ENCODE assay signal across 13 cellular contexts in genomic region chr1:212638419-212639151, GRCh38. TPM values are rescaled to one million over a fixed set of nuclear protein-coding genes. Genes with fewer than 3 reads are reported as not detected.
DNase-seq lines count a peak whose midpoint lies in the region; ATAC-seq and TF ChIP-seq lines count a peak whose summit lies in the region.
"Had no signal": no experiment of that assay in that cellular context is flagged by ENCODE, and none has a peak within 500 bp of the region (broad histone marks: within the 10 kb centered on the region; RNA-seq: fewer than 3 reads in every experiment).

No MANE protein-coding gene starts in this region.

- TF ChIP-seq POLR2A in stomach (IDR thresholded peaks at IDR 0.05), result no peak

- ATAC-seq in HG02840 (IDR thresholded peaks at IDR 0.05; ENCODE audit: low FRiP score, unreplicated experiment) (no peak), HG02870 (IDR thresholded peaks at IDR 0.05; ENCODE audit: unreplicated experiment) (no peak)

- intact Hi-C loops in left ventricle myocardium inferior (cut with micrococcal nuclease) (no loop called here), stomach (cut with DNase I; ENCODE audit: low total_unique reads) (no loop called here)
- intact Hi-C loops in activated T-helper 2 cell treated with anti-CD3 and anti-CD28 coated beads, Interferon-gamma antibody, Interleukin-2, Interleukin-4, amounts not matched to agents 10 μg/mL and 5 μg/mL and 100 μg/mL, durations not matched to agents 14 hours and 24 hours and 36 hours (cut with micrococcal nuclease), result no loop called here

- no peak overlapping the region for H3K27ac Mint-ChIP-seq in activated T-helper 2 cell treated with anti-CD3 and anti-CD28 coated beads, Interferon-gamma antibody, Interleukin-2, Interleukin-4, amounts not matched to agents 10 μg/mL and 5 μg/mL and 100 μg/mL, durations not matched to agents 14 hours and 24 hours and 36 hours
- H3K27ac Mint-ChIP-seq: activated CD4-positive, alpha-beta T cell treated with anti-CD3 and anti-CD28 coated beads, Interleukin-2, amount 10 ng/mL, durations not matched to agents 24 days and 14 days; activated naive CD4-positive, alpha-beta T cell treated with anti-CD3 and anti-CD28 coated beads, Interleukin-2, amount 50 U/mL, for 24 hours had no signal

- H3K4me1 ChIP-seq in left ventricle myocardium inferior (peaks cover 57% of the 10 kb centered on the region), stomach (peaks cover 5 to 31% (median 25%) of the 10 kb centered on the region in 4 donors)

- peak overlapping the region; percentile 51 for H3K27ac ChIP-seq in angular gyrus (ENCODE audit: low read depth, low read length)
- peak overlapping the region; percentile 85 for H3K27ac ChIP-seq in left ventricle myocardium inferior (replicated peaks)
- H3K27ac ChIP-seq in stomach, result peak overlapping the region in 4 of 5 donors; percentile 42 to 84 (median 73)
- H3K27ac ChIP-seq: HL-60, SJSA1 had no signal

- peaks cover 7% of the 10 kb centered on the region for H3K36me3 Mint-ChIP-seq in activated T-helper 2 cell treated with anti-CD3 and anti-CD28 coated beads, Interferon-gamma antibody, Interleukin-2, Interleukin-4, amounts not matched to agents 10 μg/mL and 5 μg/mL and 100 μg/mL, durations not matched to agents 14 hours and 24 hours and 36 hours (ENCODE audit: low read depth)

- 41 to 72% (median 60%) methylated on average over 4 of the region's 4 CpGs for WGBS in stomach, 5 donors

- peak; percentile 48 for DNase-seq in HCEC 1CT
- peak; percentile 32 for DNase-seq in left ventricle myocardium inferior
- DNase-seq in stomach, result no peak
- DNase-seq in stimulated activated CD4-positive, alpha-beta T cell treated with anti-CD3 and anti-CD28 coated beads, Interleukin-2, amount 100 ng/mL, for 24 hours, result no peak
- DNase-seq in activated T-helper 2 cell treated with anti-CD3 and anti-CD28 coated beads, Interferon-gamma antibody, Interleukin-2, Interleukin-4, amounts not matched to agents 10 μg/mL and 5 μg/mL and 100 μg/mL, durations not matched to agents 14 hours and 24 hours and 36 hours (ENCODE audit: low spot score), result no peak
- DNase-seq: activated CD4-positive, alpha-beta T cell treated with anti-CD3 and anti-CD28 coated beads, Interleukin-2, amount 10 ng/mL, durations not matched to agents 24 days and 14 days; NCI-H2029 treated with DMSO at 0.1 percent for 48 hours had no signal

- no peaks in the 10 kb centered on the region for H3K36me3 ChIP-seq in left ventricle myocardium inferior
- H3K36me3 ChIP-seq in stomach, result no peaks in the 10 kb centered on the region
- H3K36me3 ChIP-seq: SJSA1 had no signal

- no peaks in the 10 kb centered on the region for H3K27me3 ChIP-seq in left ventricle myocardium inferior (ENCODE audit: low read depth)
- no peaks in the 10 kb centered on the region for H3K27me3 ChIP-seq in stomach
- H3K27me3 ChIP-seq: SJSA1 had no signal

- peaks cover 18% of the 10 kb centered on the region for H3K9me3 ChIP-seq in left ventricle myocardium inferior (replicated peaks)
- peaks cover 0 to 9% (median 5%) of the 10 kb centered on the region in 4 donors for H3K9me3 ChIP-seq in stomach

- H3K4me1 Mint-ChIP-seq in activated T-helper 2 cell treated with anti-CD3 and anti-CD28 coated beads, Interferon-gamma antibody, Interleukin-2, Interleukin-4, amounts not matched to agents 10 μg/mL and 5 μg/mL and 100 μg/mL, durations not matched to agents 14 hours and 24 hours and 36 hours (ENCODE audit: low read depth), result peaks cover 33% of the 10 kb centered on the region

- H3K9me3 Mint-ChIP-seq in activated T-helper 2 cell treated with anti-CD3 and anti-CD28 coated beads, Interferon-gamma antibody, Interleukin-2, Interleukin-4, amounts not matched to agents 10 μg/mL and 5 μg/mL and 100 μg/mL, durations not matched to agents 14 hours and 24 hours and 36 hours, result peaks cover 14% of the 10 kb centered on the region

- H3K4me3 ChIP-seq in left ventricle myocardium inferior (peak overlapping the region; percentile 45), stomach (no peak overlapping the region)
- H3K4me3 ChIP-seq: SJSA1 had no signal

- no peak overlapping the region for H3K4me3 Mint-ChIP-seq in activated T-helper 2 cell treated with anti-CD3 and anti-CD28 coated beads, Interferon-gamma antibody, Interleukin-2, Interleukin-4, amounts not matched to agents 10 μg/mL and 5 μg/mL and 100 μg/mL, durations not matched to agents 14 hours and 24 hours and 36 hours (ENCODE audit: low read depth)
- H3K4me3 Mint-ChIP-seq: activated CD4-positive, alpha-beta T cell treated with anti-CD3 and anti-CD28 coated beads, Interleukin-2, amount 10 ng/mL, durations not matched to agents 24 days and 14 days; activated naive CD4-positive, alpha-beta T cell treated with anti-CD3 and anti-CD28 coated beads, Interleukin-2, amount 50 U/mL, for 24 hours had no signal

- TF ChIP-seq EP300 in stomach (IDR thresholded peaks at IDR 0.05), result no peak

- peaks cover 21% of the 10 kb centered on the region for H3K27me3 Mint-ChIP-seq in activated T-helper 2 cell treated with anti-CD3 and anti-CD28 coated beads, Interferon-gamma antibody, Interleukin-2, Interleukin-4, amounts not matched to agents 10 μg/mL and 5 μg/mL and 100 μg/mL, durations not matched to agents 14 hours and 24 hours and 36 hours (ENCODE audit: low read depth)

- TF ChIP-seq CTCF in left ventricle myocardium inferior (IDR thresholded peaks at IDR 0.05; ENCODE audit: borderline replicate concordance) (no peak), stomach (IDR thresholded peaks at IDR 0.05) (no peak)

RNA-seq across cellular contexts. Expression of gene ATF3, which starts 30.0 kb away (rescaled TPM):
- total RNA-seq in left ventricle myocardium inferior (20.0 TPM), stomach (10 to 100 TPM in 4 of 5 donors, not detected in 1; 14.0 to 59.8 (median 24.3) TPM)
- 10 to 100 TPM; 19.9 to 60.2 (median 33.0) TPM for polyA plus RNA-seq in stomach
- total RNA-seq in activated T-helper 2 cell treated with anti-CD3 and anti-CD28 coated beads, Interferon-gamma antibody, Interleukin-2, Interleukin-4, amounts not matched to agents 10 μg/mL and 5 μg/mL and 100 μg/mL, durations not matched to agents 14 hours and 24 hours and 36 hours, result 17.9 and 23.9 TPM in 2 replicates

Comparison
In these comparisons a context has a peak if more than half of its experiments do, and no peak if none do; other contexts are left out.
1. DNase-seq: peak in HCEC 1CT (single experiment) and left ventricle myocardium inferior (single experiment); none in stomach (single experiment), stimulated activated CD4-positive, alpha-beta T cell treated with anti-CD3 and anti-CD28 coated beads, Interleukin-2, amount 100 ng/mL, for 24 hours (0 of 2) and activated T-helper 2 cell treated with anti-CD3 and anti-CD28 coated beads, Interferon-gamma antibody, Interleukin-2, Interleukin-4, amounts not matched to agents 10 μg/mL and 5 μg/mL and 100 μg/mL, durations not matched to agents 14 hours and 24 hours and 36 hours (single experiment).
2. Peak in every context shown above with its lines, with median percentiles within 50 percentile points of each other: H3K27ac ChIP-seq.